8 cellular contexts compared by ENCODE assay signal in genomic region chr17:57356722-57357391, GRCh38.
DNase-seq lines count a peak whose midpoint lies in the region; ATAC-seq, FAIRE-seq and TF ChIP-seq lines count a peak whose summit lies in the region.

No MANE protein-coding gene starts in this region.

- peak overlapping the region; percentile 8 for H2AFZ ChIP-seq in astrocyte (ENCODE audit: low read depth, low read length)

- no peak for TF ChIP-seq CTCF in heart left ventricle (IDR thresholded peaks at IDR 0.05)
- no peak for TF ChIP-seq CTCF in astrocyte (IDR thresholded peaks at IDR 0.05; ENCODE audit: insufficient read depth, low read depth, low read length)
- TF ChIP-seq CTCF in nephron progenitor cell (IDR thresholded peaks at IDR 0.05), result no peak

- intact Hi-C loops in heart left ventricle (cut with DNase I), result loop anchor here in 1 of 10 donors (10.0 kb wide), 1 partner anchor 102 kb away; the partner anchor contains the start of gene MSI2
- intact Hi-C loops in cardiac septum (cut with DNase I), result loop anchor here (5.0 kb wide), 1 partner anchor 100 kb away; the partner anchor contains the start of gene MSI2
- intact Hi-C loops in posterior vena cava (cut with DNase I), result no loop called here

- no peaks in the 10 kb centered on the region for H3K27me3 Mint-ChIP-seq in astrocyte (ENCODE audit: low read depth, unreplicated experiment)
- no peaks in the 10 kb centered on the region for H3K27me3 Mint-ChIP-seq in nephron progenitor cell (ENCODE audit: low read depth, poor library complexity)

- peak overlapping the region; percentile 26 to 89 (median 74) for H3K27ac ChIP-seq in heart left ventricle
- H3K27ac ChIP-seq in astrocyte (ENCODE audit: low read depth, low read length), result peak overlapping the region; percentile 20

- peaks cover 51% of the 10 kb centered on the region for H4K20me1 ChIP-seq in astrocyte (ENCODE audit: insufficient read depth, low read length)

- H3K4me2 ChIP-seq in astrocyte (ENCODE audit: low read length), result peak overlapping the region; percentile 83

- H3K9me3 Mint-ChIP-seq in astrocyte (ENCODE audit: unreplicated experiment) (no peaks in the 10 kb centered on the region), nephron progenitor cell (no peaks in the 10 kb centered on the region)

- H3K4me1 ChIP-seq in heart left ventricle, result peaks cover 0 to 70% (median 36%) of the 10 kb centered on the region in 12 donors
- H3K4me1 ChIP-seq in astrocyte (ENCODE audit: insufficient read depth, low read length), result peaks cover 7% of the 10 kb centered on the region

- H3K36me3 Mint-ChIP-seq in astrocyte (ENCODE audit: low read depth, unreplicated experiment), result peaks cover 9% of the 10 kb centered on the region
- peaks cover 45% of the 10 kb centered on the region for H3K36me3 Mint-ChIP-seq in nephron progenitor cell (ENCODE audit: low read depth)

- H3K9me3 ChIP-seq in heart left ventricle (no peaks in the 10 kb centered on the region), astrocyte (ENCODE audit: insufficient read depth, low read depth, low read length) (no peaks in the 10 kb centered on the region)

- no peaks in the 10 kb centered on the region for H3K27me3 ChIP-seq in heart left ventricle
- H3K27me3 ChIP-seq in astrocyte (ENCODE audit: insufficient read depth, low read length), result no peaks in the 10 kb centered on the region

- TF ChIP-seq POLR2A in heart left ventricle (IDR thresholded peaks at IDR 0.05), result no peak

- no peak overlapping the region for H3K4me3 Mint-ChIP-seq in astrocyte (ENCODE audit: unreplicated experiment)
- peak overlapping the region; percentile 4 for H3K4me3 Mint-ChIP-seq in nephron progenitor cell

- peaks cover 14% of the 10 kb centered on the region for H3K79me2 ChIP-seq in astrocyte (ENCODE audit: insufficient read depth, low read length)

- H3K36me3 ChIP-seq in heart left ventricle (no peaks in the 10 kb centered on the region), astrocyte (ENCODE audit: insufficient read depth, low read length) (no peaks in the 10 kb centered on the region)

- ATAC-seq in heart left ventricle, result no peak
- ATAC-seq in HG03139 (IDR thresholded peaks at IDR 0.05; ENCODE audit: unreplicated experiment), result peak; percentile 55

- 45 to 55% (median 53%) methylated on average over 13 to 16 of the region's 16 CpGs for WGBS in heart left ventricle, 4 donors

- H3K4me1 Mint-ChIP-seq in astrocyte (ENCODE audit: low read depth, unreplicated experiment) (peaks cover 20% of the 10 kb centered on the region), nephron progenitor cell (peaks cover 72% of the 10 kb centered on the region)

- H3K4me3 ChIP-seq in heart left ventricle (peak overlapping the region in 3 of 12 donors; percentile 1 to 22 (median 3)), astrocyte (ENCODE audit: insufficient read depth, low read depth, low read length) (peak overlapping the region; percentile 32)

- DNase-seq in heart left ventricle (no peak), cardiac septum (ENCODE audit: low spot score) (no peak), astrocyte (ENCODE audit: low read depth) (no peak), nephron progenitor cell (no peak), posterior vena cava (ENCODE audit: low spot score) (no peak), DMS 273 (lab: John Stamatoyannopoulos, UW; ENCODE audit: unreplicated experiment) (no peak), epidermal melanocyte (ENCODE audit: insufficient read length, low spot score) (no peak)

- FAIRE-seq in astrocyte (lab: Jason Lieb, UNC), result no peak

- no peak overlapping the region for H3K27ac Mint-ChIP-seq in astrocyte (ENCODE audit: unreplicated experiment)
- H3K27ac Mint-ChIP-seq in nephron progenitor cell, result peak overlapping the region; percentile 86

- H3K9ac ChIP-seq in astrocyte (ENCODE audit: low read length), result peak overlapping the region; percentile 61
